ENCODE assay signal across 8 cellular contexts in the genomic region with DNA sequence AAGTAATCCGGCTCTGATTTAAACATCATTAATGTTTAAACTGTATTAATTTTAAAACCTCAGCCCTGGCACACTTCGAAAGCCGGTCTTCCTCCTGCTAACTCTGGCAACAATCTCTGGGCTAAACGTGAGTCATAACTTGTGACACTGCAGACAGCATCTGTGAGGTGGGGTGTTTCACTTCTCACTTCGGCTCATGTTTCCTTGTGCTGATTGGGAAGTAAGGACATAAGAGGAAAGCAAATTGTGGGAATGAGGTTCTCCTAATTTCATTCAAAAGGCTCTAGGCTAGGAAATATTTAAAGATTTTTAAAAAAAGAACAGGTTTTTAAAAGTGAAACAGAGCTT.
DNase-seq lines count a peak whose midpoint lies in the region; ATAC-seq and TF ChIP-seq lines count a peak whose summit lies in the region.

No MANE protein-coding gene starts in this region.

- H3K9me3 ChIP-seq in A673 (ENCODE audit: low read depth, low read length, poor library complexity, severe bottlenecking), result no peaks in the 10 kb centered on the region
- H3K9me3 ChIP-seq in right cardiac atrium (ENCODE audit: control insufficient read depth, low read length), result no peaks in the 10 kb centered on the region
- no peaks in the 10 kb centered on the region for H3K9me3 ChIP-seq in testis

- H3K36me3 Mint-ChIP-seq in activated T-cell treated with anti-CD3 and anti-CD28 coated beads, Interleukin-2, amount 50 U/mL, for 24 hours (ENCODE audit: low read depth), result no peaks in the 10 kb centered on the region

- H3K4me1 ChIP-seq in A673 (ENCODE audit: insufficient read depth, low read length, poor library complexity, severe bottlenecking), result no peaks in the 10 kb centered on the region
- H3K4me1 ChIP-seq in right cardiac atrium (ENCODE audit: control insufficient read depth, insufficient read depth, low read length), result no peaks in the 10 kb centered on the region
- H3K4me1 ChIP-seq in testis, result no peaks in the 10 kb centered on the region

- H3K9me3 Mint-ChIP-seq in activated T-cell treated with anti-CD3 and anti-CD28 coated beads, Interleukin-2, amount 50 U/mL, for 24 hours, result no peaks in the 10 kb centered on the region

- H3K4me3 ChIP-seq in A673 (ENCODE audit: low read depth, low read length, poor library complexity, severe bottlenecking), result no peak overlapping the region
- H3K4me3 ChIP-seq in right cardiac atrium (ENCODE audit: low read length), result no peak overlapping the region
- H3K4me3 ChIP-seq in testis, result no peak overlapping the region

- H3K27ac ChIP-seq in A673 (ENCODE audit: low read depth, low read length, poor library complexity, severe bottlenecking) (no peak overlapping the region), RWPE1 (no peak overlapping the region), right cardiac atrium (ENCODE audit: low read length) (no peak overlapping the region), testis (no peak overlapping the region)

- peak; percentile 82 to 92 for ATAC-seq in right cardiac atrium

- H3K4me1 Mint-ChIP-seq in activated T-cell treated with anti-CD3 and anti-CD28 coated beads, Interleukin-2, amount 50 U/mL, for 24 hours (ENCODE audit: low read depth), result peaks cover 4% of the 10 kb centered on the region

- H3K36me3 ChIP-seq in A673 (ENCODE audit: insufficient read depth, low read length, poor library complexity, severe bottlenecking) (no peaks in the 10 kb centered on the region), testis (ENCODE audit: low read depth, missing control alignments) (no peaks in the 10 kb centered on the region)

- H3K27me3 ChIP-seq in A673 (replicated peaks; ENCODE audit: insufficient read depth, low read depth, low read length, poor library complexity) (no peaks in the 10 kb centered on the region), right cardiac atrium (ENCODE audit: control insufficient read depth, insufficient read depth) (no peaks in the 10 kb centered on the region), testis (no peaks in the 10 kb centered on the region)

- POLR2A ChIA-PET in A673 (lab: Charles Lee; ENCODE audit: low non-redundant PET), result no interaction called here
- POLR2A ChIA-PET in RWPE1 (lab: Yijun Ruan, JAX; ENCODE audit: low non-redundant PET), result no interaction called here

- H3K4me3 Mint-ChIP-seq in activated T-cell treated with anti-CD3 and anti-CD28 coated beads, Interleukin-2, amount 50 U/mL, for 24 hours, result no peak overlapping the region

- CTCF ChIA-PET in A673 (lab: Charles Lee) (no interaction called here), RWPE1 (lab: Yijun Ruan, JAX) (interaction anchor here (0.6 kb wide), 1 partner anchor 1702 kb away, joined by 5 read pairs; no protein-coding TSS in a partner anchor)

- DNase-seq in A673 (ENCODE audit: low spot score) (peak; percentile 39), H4 (ENCODE audit: low spot score) (peak; percentile 82), RWPE1 (ENCODE audit: low spot score) (peak; percentile 57), right cardiac atrium (no peak), testis (peak; percentile 31), NCI-H1105 treated with DMSO at 0.1 percent for 48 hours (lab: John Stamatoyannopoulos, UW) (no peak), KG1 (lab: John Stamatoyannopoulos, UW) (no peak)
- DNase-seq in activated T-cell treated with anti-CD3 and anti-CD28 coated beads, Interleukin-2, amount 50 U/mL, for 24 hours, result no peak

- H3K27ac Mint-ChIP-seq in activated T-cell treated with anti-CD3 and anti-CD28 coated beads, Interleukin-2, amount 50 U/mL, for 24 hours, result no peak overlapping the region

- BruUV-seq in A673 (replicated peaks; lab: Mats Ljungman, UMichigan), result no TSS peak

- TF ChIP-seq POLR2A in testis (IDR thresholded peaks at IDR 0.05), result no peak

- intact Hi-C loops in A673 (cut with micrococcal nuclease; ENCODE audit: unreplicated experiment) (no loop called here), right cardiac atrium (cut with DNase I) (no loop called here), testis (cut with DNase I; ENCODE audit: low total_unique reads) (no loop called here)

- H3K27me3 Mint-ChIP-seq in activated T-cell treated with anti-CD3 and anti-CD28 coated beads, Interleukin-2, amount 50 U/mL, for 24 hours, result peaks cover 32% of the 10 kb centered on the region

- TF ChIP-seq CTCF in A673 (conservative IDR thresholded peaks at IDR 0.05; ENCODE audit: low read depth, low read length) (no peak), RWPE1 (conservative IDR thresholded peaks at IDR 0.05; ENCODE audit: low read depth) (no peak), testis (IDR thresholded peaks at IDR 0.05) (no peak)

- 9% methylated on average over 5 of the region's 5 CpGs for WGBS in right cardiac atrium
- WGBS in testis, 2 donors, result 18 to 45% methylated on average over 5 of the region's 5 CpGs

Comparison
In these comparisons a context has a peak if more than half of its experiments do, and no peak if none do; other contexts are left out.
1. DNase-seq: peak in A673 (single experiment), H4 (single experiment), RWPE1 (single experiment) and testis (single experiment); none in right cardiac atrium (0 of 3), activated T-cell treated with anti-CD3 and anti-CD28 coated beads, Interleukin-2, amount 50 U/mL, for 24 hours (single experiment), NCI-H1105 treated with DMSO at 0.1 percent for 48 hours (single experiment) and KG1 (single experiment).